In genomic region chr7:139075031-139075652, GRCh38 we compare ENCODE assay signal across 9 cellular contexts. TPM values are rescaled to one million over a fixed set of nuclear protein-coding genes. Genes with fewer than 3 reads are reported as not detected.
A peak's percentile ranks its signal among the peaks of the same experiment; 100 is the strongest.
DNase-seq lines count a peak whose midpoint lies in the region; ATAC-seq and TF ChIP-seq lines count a peak whose summit lies in the region.
"Had no signal": no experiment of that assay in that cellular context is flagged by ENCODE, and none has a peak within 500 bp of the region (broad histone marks: within the 10 kb centered on the region; RNA-seq: fewer than 3 reads in every experiment).

No MANE protein-coding gene starts in this region.

- H3K4me1 Mint-ChIP-seq in CD4-positive, alpha-beta T cell (ENCODE audit: low read depth) = peaks cover 64% of the 10 kb centered on the region
- H3K4me1 Mint-ChIP-seq in memory B cell = peaks cover 10% of the 10 kb centered on the region

- no peaks in the 10 kb centered on the region for H3K27me3 Mint-ChIP-seq in CD4-positive, alpha-beta T cell
- H3K27me3 Mint-ChIP-seq in memory B cell = no peaks in the 10 kb centered on the region
- H3K27me3 Mint-ChIP-seq: dendritic cell treated with granulocyte-macrophage colony-stimulating factor and Interleukin-4, amounts not matched to agents 40 ng/mL and 50 ng/mL, for 4 days had no signal

- peaks cover 95% of the 10 kb centered on the region for H3K36me3 Mint-ChIP-seq in CD4-positive, alpha-beta T cell (ENCODE audit: low read depth)
- peaks cover 21% of the 10 kb centered on the region for H3K36me3 Mint-ChIP-seq in memory B cell

- peak overlapping the region; percentile 76 for H3K4me3 Mint-ChIP-seq in CD4-positive, alpha-beta T cell
- no peak overlapping the region for H3K4me3 Mint-ChIP-seq in memory B cell
- H3K4me3 Mint-ChIP-seq: dendritic cell treated with granulocyte-macrophage colony-stimulating factor and Interleukin-4, amounts not matched to agents 40 ng/mL and 50 ng/mL, for 4 days had no signal

- peak; percentile 78 for ATAC-seq in CD4-positive, alpha-beta T cell (ENCODE audit: poor library complexity)
- ATAC-seq in GM19351 (IDR thresholded peaks at IDR 0.05; ENCODE audit: unreplicated experiment) (peak; percentile 91), HG03460 (IDR thresholded peaks at IDR 0.05; ENCODE audit: unreplicated experiment) (peak; percentile 70), memory B cell (ENCODE audit: low read depth) (peak; percentile 95)

- peak overlapping the region; percentile 56 for H3K27ac ChIP-seq in CD4-positive, alpha-beta T cell (ENCODE audit: low read depth, low read length)

- peak; percentile 43 to 63 (median 50) for DNase-seq in CD4-positive, alpha-beta T cell
- DNase-seq in NCI-H526 treated with DMSO at 0.1 percent for 48 hours (lab: John Stamatoyannopoulos, UW) (peak; percentile 58), memory B cell (ENCODE audit: low spot score in 2 of 2) (peak; percentile 43 to 63)
- DNase-seq in activated CD4-positive, alpha-beta T cell treated with anti-CD3 and anti-CD28 coated beads, Interleukin-2, amount 50 U/mL, for 24 hours (ENCODE audit: low read depth in 1 of 2, low spot score in 1 of 2) = peak; percentile 28 to 72
- DNase-seq in effector CD8-positive, alpha-beta T cell (lab: John Stamatoyannopoulos, UW) = peak; percentile 51
- peak; percentile 29 to 40 for DNase-seq in stimulated activated CD8-positive, alpha-beta memory T cell treated with anti-CD3 and anti-CD28 coated beads, Interleukin-4, amount 100 ng/mL, for 4 hours (ENCODE audit: low read depth in 2 of 2, low spot score in 1 of 2)

- H3K27ac Mint-ChIP-seq in CD4-positive, alpha-beta T cell = peak overlapping the region; percentile 84
- H3K27ac Mint-ChIP-seq in memory B cell = peak overlapping the region; percentile 45

- CTCF ChIA-PET in CD4-positive, alpha-beta T cell (lab: Charles Lee) = interaction anchor here (0.7 to 4.0 kb wide), 35 partner anchors 9 to 359 kb away, joined by 3 to 38 read pairs (median 5); a partner anchor contains a TSS

- H3K9me3 Mint-ChIP-seq in CD4-positive, alpha-beta T cell = no peaks in the 10 kb centered on the region
- H3K9me3 Mint-ChIP-seq in memory B cell = no peaks in the 10 kb centered on the region
- H3K9me3 Mint-ChIP-seq: dendritic cell treated with granulocyte-macrophage colony-stimulating factor and Interleukin-4, amounts not matched to agents 40 ng/mL and 50 ng/mL, for 4 days had no signal

- no peaks in the 10 kb centered on the region for H3K27me3 ChIP-seq in CD4-positive, alpha-beta T cell (ENCODE audit: control insufficient read depth, insufficient read depth, low read length)

- TF ChIP-seq CTCF in CD4-positive, alpha-beta T cell (IDR thresholded peaks at IDR 0.05) = peak; percentile 80

- intact Hi-C loops in CD4-positive, alpha-beta T cell (cut with DNase I, micrococcal nuclease) = loop anchor here (1.0 to 5.0 kb wide), 7 partner anchors 20 to 189 kb away; partner anchors contain the start of gene ZC3HAV1 (in 1 of the 2)

- no peaks in the 10 kb centered on the region for H3K9me3 ChIP-seq in CD4-positive, alpha-beta T cell (ENCODE audit: control insufficient read depth, low read length)

- POLR2A ChIA-PET in CD4-positive, alpha-beta T cell (lab: Charles Lee) = interaction anchor here (0.6 to 2.1 kb wide), 22 partner anchors 10 to 188 kb away, joined by 3 to 34 read pairs (median 5); a partner anchor contains a TSS

RNA-seq across cellular contexts. Expression of gene ZC3HAV1, which starts 34.4 kb away (rescaled TPM):
- 100 to 1,000 TPM; 169 to 178 TPM for total RNA-seq in CD4-positive, alpha-beta T cell

RNA-seq across cellular contexts. Expression of gene ZC3HAV1L, which starts 39.3 kb away (rescaled TPM):
- total RNA-seq in CD4-positive, alpha-beta T cell = under 1 TPM; 0.44 to 0.50 TPM

Comparison
In these comparisons a context has a peak if more than half of its experiments do, and no peak if none do; other contexts are left out.
1. Peak in every context shown above with its lines: DNase-seq, ATAC-seq and H3K27ac ChIP-seq.